Comparison of ENCODE assay signal across 17 cellular contexts in genomic region chr11:67311051-67311555, GRCh38. TPM values are rescaled to one million over a fixed set of nuclear protein-coding genes. Genes with fewer than 3 reads are reported as not detected.
DNase-seq lines count a peak whose midpoint lies in the region; ATAC-seq and TF ChIP-seq lines count a peak whose summit lies in the region.
"Had no signal": no experiment of that assay in that cellular context is flagged by ENCODE, and none has a peak within 500 bp of the region (broad histone marks: within the 10 kb centered on the region; RNA-seq: fewer than 3 reads in every experiment).

No MANE protein-coding gene starts in this region.

- TF ChIP-seq POLR2A in stomach (IDR thresholded peaks at IDR 0.05) = no peak

- H3K4me3 Mint-ChIP-seq in natural killer cell = no peak overlapping the region
- H3K4me3 Mint-ChIP-seq: stimulated activated memory B cell treated with anti-CD40 and anti-IgM and Interleukin-4, amounts not matched to agents 10 μg/mL and 1 μg/mL and 100 μg/mL, for 72 hours had no signal

- H3K27ac Mint-ChIP-seq in natural killer cell = no peak overlapping the region
- H3K27ac Mint-ChIP-seq: stimulated activated memory B cell treated with anti-CD40 and anti-IgM and Interleukin-4, amounts not matched to agents 10 μg/mL and 1 μg/mL and 100 μg/mL, for 72 hours had no signal

- H3K4me1 ChIP-seq in HEK293 (ENCODE audit: control insufficient read depth, insufficient read depth, low read length) = no peaks in the 10 kb centered on the region
- H3K4me1 ChIP-seq in stomach = peaks cover 15 to 25% (median 18%) of the 10 kb centered on the region in 4 donors
- H3K4me1 ChIP-seq: adrenal gland, left ventricle myocardium inferior, right atrium auricular region, SJSA1, thyroid gland had no signal

- TF ChIP-seq CTCF in HEK293 (tag by site-specific recombination; IDR thresholded peaks at IDR 0.05) (no peak), VCaP (conservative IDR thresholded peaks at IDR 0.05) (no peak), stomach (IDR thresholded peaks at IDR 0.05) (no peak), natural killer cell (IDR thresholded peaks at IDR 0.05) (no peak)

- no peaks in the 10 kb centered on the region for H3K27me3 Mint-ChIP-seq in natural killer cell (ENCODE audit: low read depth in 2 of 2)
- H3K27me3 Mint-ChIP-seq: stimulated activated memory B cell treated with anti-CD40 and anti-IgM and Interleukin-4, amounts not matched to agents 10 μg/mL and 1 μg/mL and 100 μg/mL, for 72 hours had no signal

- 83 to 90% (median 89%) methylated on average over 17 to 18 of the region's 18 CpGs for WGBS in stomach, 5 donors

- peaks cover 13 to 20% of the 10 kb centered on the region in 2 donors for H3K4me1 Mint-ChIP-seq in natural killer cell

- ATAC-seq in natural killer cell = no peak
- ATAC-seq in HG02759 (IDR thresholded peaks at IDR 0.05; ENCODE audit: unreplicated experiment) = no peak

- H3K9me3 ChIP-seq in HEK293 (ENCODE audit: control insufficient read depth, insufficient read depth, low read depth, low read length) = no peaks in the 10 kb centered on the region
- H3K9me3 ChIP-seq in stomach = no peaks in the 10 kb centered on the region
- H3K9me3 ChIP-seq: adrenal gland, left ventricle myocardium inferior, right atrium auricular region, SJSA1, thyroid gland had no signal

- H3K27ac ChIP-seq in HEK293 (ENCODE audit: extremely low read depth, low read depth, low read length) (no peak overlapping the region), VCaP (peak overlapping the region; percentile 90), stomach (peak overlapping the region in 2 of 5 donors; percentile 71 to 84)
- H3K27ac ChIP-seq: adrenal gland, left ventricle myocardium inferior, right atrium auricular region, SJSA1, thyroid gland had no signal

- intact Hi-C loops in stomach (cut with DNase I; ENCODE audit: low total_unique reads) (loop anchor here (5.0 kb wide), 1 partner anchor 49 kb away; no protein-coding TSS in a partner anchor), natural killer cell (cut with micrococcal nuclease) (no loop called here)

- H3K9me3 Mint-ChIP-seq in natural killer cell = no peaks in the 10 kb centered on the region
- H3K9me3 Mint-ChIP-seq: stimulated activated memory B cell treated with anti-CD40 and anti-IgM and Interleukin-4, amounts not matched to agents 10 μg/mL and 1 μg/mL and 100 μg/mL, for 72 hours had no signal

- no peak for TF ChIP-seq EP300 in stomach (IDR thresholded peaks at IDR 0.05)

- no peaks in the 10 kb centered on the region for H3K36me3 Mint-ChIP-seq in natural killer cell
- H3K36me3 Mint-ChIP-seq: stimulated activated memory B cell treated with anti-CD40 and anti-IgM and Interleukin-4, amounts not matched to agents 10 μg/mL and 1 μg/mL and 100 μg/mL, for 72 hours had no signal

- H3K36me3 ChIP-seq in HEK293 (ENCODE audit: control insufficient read depth in 2 of 2, insufficient read depth in 1 of 2, low read length in 2 of 2) (peaks cover 0 to 46% of the 10 kb centered on the region in 2 experiments; a peak in 1 of 3 replicates), stomach (peaks cover 26 to 61% (median 54%) of the 10 kb centered on the region in 4 donors)

- H3K4me3 ChIP-seq in HEK293 (ENCODE audit: low read depth, low read length) (no peak overlapping the region), stomach (no peak overlapping the region)
- H3K4me3 ChIP-seq: adrenal gland, left ventricle myocardium inferior, right atrium auricular region, SJSA1, thyroid gland had no signal

- H3K27me3 ChIP-seq in stomach = no peaks in the 10 kb centered on the region
- H3K27me3 ChIP-seq: adrenal gland, right atrium auricular region, SJSA1, thyroid gland had no signal

- POLR2A ChIA-PET in HEK293 (lab: Yijun Ruan, JAX) = no interaction called here

- peak; percentile 2 for DNase-seq in iPS-NIHi7 (ENCODE audit: extremely low spot score)
- peak; percentile 22 for DNase-seq in stomach
- no peak for DNase-seq in natural killer cell
- DNase-seq in NCI-H524 treated with DMSO at 0.1 percent for 48 hours (lab: John Stamatoyannopoulos, UW) = no peak
- DNase-seq: activated CD4-positive, CD25-positive, alpha-beta regulatory T cell; AML-193; left ventricle myocardium inferior; NCI-H1417 treated with DMSO at 0.1 percent for 48 hours; occipital lobe; thyroid gland had no signal

- CTCF ChIA-PET in HEK293 (lab: Yijun Ruan, JAX) = interaction anchor here (0.8 to 1.2 kb wide), 2 partner anchors 8 to 44 kb away, joined by 3 read pairs; partner anchors contain the start of gene SSH3

TF ChIP-seq in HEK293, 187 proteins besides CTCF, POLR2A, EP300 and RAD21:
- TF ChIP-seq PRDM4 (tag by site-specific recombination; IDR thresholded peaks at IDR 0.05) = no peak
- peak; percentile 38; the same call in 1 of the 2 replicates for TF ChIP-seq ZFHX2 (tag by site-specific recombination; conservative IDR thresholded peaks at IDR 0.05)
- peak; percentile 77 for TF ChIP-seq KLF1 (tag by site-specific recombination; IDR thresholded peaks at IDR 0.05)
- TF ChIP-seq EGR2 (tag by site-specific recombination; IDR thresholded peaks at IDR 0.05; ENCODE audit: low read depth) = peak; percentile 33; the same call in 1 of the 2 replicates

RNA-seq across cellular contexts. Expression of gene SSH3, which starts 7.8 kb away (rescaled TPM):
- total RNA-seq in stomach (100 to 1,000 TPM in 3 of 5 donors, 10 to 100 TPM in 2; 23.5 to 217 (median 103) TPM), natural killer cell (10 to 100 TPM; 34.3 to 42.7 (median 38.1) TPM)
- polyA plus RNA-seq in stomach = 10 to 100 TPM; 18.8 to 34.3 (median 22.6) TPM

RNA-seq across cellular contexts. Expression of gene ANKRD13D, which starts 22.0 kb away (rescaled TPM):
- 10 to 100 TPM; 24.6 to 96.4 (median 42.6) TPM for total RNA-seq in stomach
- 10 to 100 TPM; 18.5 to 61.3 (median 30.9) TPM for polyA plus RNA-seq in stomach
- 100 to 1,000 TPM; 212 to 316 (median 231) TPM for total RNA-seq in natural killer cell

RNA-seq across cellular contexts. Expression of gene POLD4, which starts 42.2 kb away (rescaled TPM):
- total RNA-seq in stomach (100 to 1,000 TPM in 1 of 5 donors, 10 to 100 TPM in 4; 13.8 to 117 (median 54.8) TPM), natural killer cell (10 to 100 TPM; 45.8 to 63.7 (median 60.5) TPM)
- 100 to 1,000 TPM; 129 to 316 (median 153) TPM for polyA plus RNA-seq in stomach

RNA-seq across cellular contexts. Expression of gene GRK2, which starts 44.8 kb away (rescaled TPM):
- total RNA-seq in stomach (100 to 1,000 TPM in 4 of 5 donors, 10 to 100 TPM in 1; 53.8 to 266 (median 131) TPM), natural killer cell (100 to 1,000 TPM; 390 to 482 (median 441) TPM)
- polyA plus RNA-seq in stomach = 10 to 100 TPM; 44.0 to 59.4 (median 46.5) TPM

Comparison
In these comparisons a context has a peak if more than half of its experiments do, and no peak if none do; other contexts are left out.
1. DNase-seq: peak in iPS-NIHi7 (single experiment) and stomach (single experiment); none in natural killer cell (single experiment) and NCI-H524 treated with DMSO at 0.1 percent for 48 hours (single experiment).